Comparison of ENCODE assay signal across 5 cellular contexts in genomic region chr2:24473613-24474012, GRCh38.
"Had no signal": no experiment of that assay in that cellular context is flagged by ENCODE, and none has a peak within 500 bp of the region (broad histone marks: within the 10 kb centered on the region; RNA-seq: fewer than 3 reads in every experiment).

No MANE protein-coding gene starts in this region.

- H3K4me3 ChIP-seq: GM23338 had no signal

- H3K27ac ChIP-seq: HL-60 had no signal

- ATAC-seq: GM23338, HepG2 had no signal

- DNase-seq: H9, HCEC 1CT had no signal
